Comparison of ENCODE assay signal across 26 cellular contexts in genomic region chr2:237129625-237130263, GRCh38.
"Had no signal": no experiment of that assay in that cellular context is flagged by ENCODE, and none has a peak within 500 bp of the region (broad histone marks: within the 10 kb centered on the region; RNA-seq: fewer than 3 reads in every experiment).

No MANE protein-coding gene starts in this region.

- H3K27me3 ChIP-seq: breast epithelium, esophagus squamous epithelium, left lung, testis, transverse colon, uterus had no signal

- FAIRE-seq: frontal cortex, islet of Langerhans had no signal

- ATAC-seq: activated CD4-positive, CD25-positive, alpha-beta regulatory T cell treated with anti-CD3 and anti-CD28 coated beads, Interleukin-2, amount 50 U/mL, for 24 hours; activated naive CD8-positive, alpha-beta T cell treated with anti-CD3 and anti-CD28 coated beads, Interleukin-2, amount 50 U/mL, for 24 hours; left lung; right cardiac atrium; stimulated activated naive CD8-positive, alpha-beta T cell treated with anti-CD3 and anti-CD28 coated beads, Interleukin-15, Interleukin-2, amounts not matched to agents 100 U/mL and 50 U/mL, for 24 hours had no signal

- H3K4me3 ChIP-seq: esophagus squamous epithelium, left lung, lung, testis, transverse colon, uterus had no signal

- H3K9me3 ChIP-seq: breast epithelium, esophagus squamous epithelium, testis, transverse colon, uterus had no signal

- DNase-seq: activated CD4-positive, alpha-beta memory T cell treated with anti-CD3 and anti-CD28 coated beads, Interleukin-2, amount 10 ng/mL, durations not matched to agents 7 days and 5 days; activated CD4-positive, alpha-beta T cell treated with anti-CD3 and anti-CD28 coated beads, Interleukin-2, amount 10 ng/mL, durations not matched to agents 7 days and 5 days; activated naive CD8-positive, alpha-beta T cell treated with anti-CD3 and anti-CD28 coated beads, Interleukin-2, amount 50 U/mL, for 24 hours; activated T-cell treated with anti-CD3 and anti-CD28 coated beads, Interleukin-2, amount 50 U/mL, for 48 hours; amygdala; central memory CD4-positive, alpha-beta T cell; endodermal cell; esophagus squamous epithelium; glutamatergic neuron; left lung; nephron progenitor cell; nucleus accumbens; right cardiac atrium; stimulated activated CD4-positive, alpha-beta T cell treated with anti-CD3 and anti-CD28 coated beads, Interleukin-4, amount 100 ng/mL, for 1 hour; stimulated activated naive CD8-positive, alpha-beta T cell treated with anti-CD3 and anti-CD28 coated beads, Interleukin-15, Interleukin-2, amounts not matched to agents 100 U/mL and 50 U/mL, for 24 hours; SW 1271; T1000; testis; transverse colon; WERI-Rb-1 had no signal

- H3K4me1 ChIP-seq: breast epithelium had no signal

- H3K36me3 ChIP-seq: breast epithelium, esophagus squamous epithelium, left lung, transverse colon, uterus, WERI-Rb-1 had no signal

- H3K27ac ChIP-seq: breast epithelium, esophagus squamous epithelium, testis, transverse colon, WERI-Rb-1 had no signal
